Comparison of ENCODE assay signal across 19 cellular contexts in genomic region chr10:11687357-11687771, GRCh38. TPM values are rescaled to one million over a fixed set of nuclear protein-coding genes. Genes with fewer than 3 reads are reported as not detected.
DNase-seq lines count a peak whose midpoint lies in the region; ATAC-seq, FAIRE-seq and TF ChIP-seq lines count a peak whose summit lies in the region.
"Had no signal": no experiment of that assay in that cellular context is flagged by ENCODE, and none has a peak within 500 bp of the region (broad histone marks: within the 10 kb centered on the region; RNA-seq: fewer than 3 reads in every experiment).

No MANE protein-coding gene starts in this region.

- H3K23ac ChIP-seq in H1 (ENCODE audit: insufficient read length): no peak overlapping the region

- H3K18ac ChIP-seq in H1 (ENCODE audit: extremely low read depth, low read length): no peak overlapping the region

- no peak overlapping the region; the same call in 1 of the 2 replicates for H2BK20ac ChIP-seq in H1 (ENCODE audit: low read length)

- H4K20me1 ChIP-seq in H1 (replicated peaks in 1 of 2; ENCODE audit: control insufficient read depth in 1 of 2, insufficient read depth in 2 of 2, low read length in 2 of 2): no peaks in the 10 kb centered on the region

- H2BK5ac ChIP-seq in H1 (ENCODE audit: low read depth, low read length): no peak overlapping the region

- no peaks in the 10 kb centered on the region for H3K9me3 Mint-ChIP-seq in CD4-positive, alpha-beta memory T cell
- no peaks in the 10 kb centered on the region for H3K9me3 Mint-ChIP-seq in naive thymus-derived CD4-positive, alpha-beta T cell

- no peaks in the 10 kb centered on the region for H3K23me2 ChIP-seq in H1 (ENCODE audit: low read depth, low read length)

- H4K8ac ChIP-seq in H1 (ENCODE audit: extremely low read depth, insufficient read depth, low read length): peak overlapping the region; percentile 57; the same call in 1 of the 2 replicates

- no peak overlapping the region for H2BK15ac ChIP-seq in H1 (ENCODE audit: low read length)

- H4K5ac ChIP-seq in H1 (ENCODE audit: insufficient read length, low read depth, low read length): no peak overlapping the region

- H3K27me3 Mint-ChIP-seq in CD4-positive, alpha-beta memory T cell: peaks cover 0 to under 1% of the 10 kb centered on the region in 2 donors
- H3K27me3 Mint-ChIP-seq in naive thymus-derived CD4-positive, alpha-beta T cell: peaks cover 0 to 56% (median 0%) of the 10 kb centered on the region in 5 donors

- no peaks in the 10 kb centered on the region for H3K27me3 ChIP-seq in CD4-positive, alpha-beta memory T cell (ENCODE audit: insufficient read depth, low read length)
- H3K27me3 ChIP-seq in H1 (replicated peaks in 1 of 4; ENCODE audit: control insufficient read depth in 3 of 4, extremely low read depth in 1 of 4, insufficient read depth in 3 of 4, low read length in 3 of 4): no peaks in the 10 kb centered on the region; a peak in 1 of 7 replicates
- H3K27me3 ChIP-seq in naive thymus-derived CD4-positive, alpha-beta T cell (ENCODE audit: control insufficient read depth in 2 of 2, insufficient read depth in 2 of 2, low read length in 2 of 2): no peaks in the 10 kb centered on the region
- H3K27me3 ChIP-seq: cardiac muscle cell had no signal

- no peak overlapping the region for H2AFZ ChIP-seq in H1 (ENCODE audit: low read length)

- DNase-seq in CD4-positive, alpha-beta memory T cell: no peak
- DNase-seq in LoVo (ENCODE audit: low spot score) (peak; percentile 71), H1 (ENCODE audit: low read depth in 1 of 2, low spot score in 2 of 2) (no peak), GM10266 (ENCODE audit: extremely low spot score) (no peak), inferior parietal cortex (ENCODE audit: extremely low spot score) (no peak)
- DNase-seq in naive thymus-derived CD4-positive, alpha-beta T cell: no peak
- DNase-seq: activated effector memory CD4-positive, alpha-beta T cell treated with Interleukin-2 at 50 U/mL for 16 hours; hypothalamus; midbrain; NCI-H2081 treated with DMSO at 0.1 percent for 48 hours; stimulated activated CD4-positive, alpha-beta T cell treated with anti-CD3 and anti-CD28 coated beads, Interleukin-4, amount 100 ng/mL, for 4 hours; stimulated activated naive CD4-positive, alpha-beta T cell treated with Interleukin-2 at 50 U/mL for 16 hours; SW 1271 had no signal

- no peak overlapping the region for H3K4me3 Mint-ChIP-seq in CD4-positive, alpha-beta memory T cell
- peak overlapping the region in 6 of 10 donors; percentile 9 to 47 (median 28) for H3K4me3 Mint-ChIP-seq in naive thymus-derived CD4-positive, alpha-beta T cell

- H3K9ac ChIP-seq in H1 (replicated peaks in 1 of 4; ENCODE audit: extremely low read depth in 1 of 4, low read depth in 3 of 4, low read length in 3 of 4): no peak overlapping the region
- H3K9ac ChIP-seq: KMS-11 had no signal

- no peaks in the 10 kb centered on the region for H3K36me3 ChIP-seq in CD4-positive, alpha-beta memory T cell (ENCODE audit: insufficient read depth, low read length)
- H3K36me3 ChIP-seq in H1 (ENCODE audit: control insufficient read depth in 2 of 4, insufficient read depth in 4 of 4, low read length in 3 of 4): no peaks in the 10 kb centered on the region
- no peaks in the 10 kb centered on the region for H3K36me3 ChIP-seq in naive thymus-derived CD4-positive, alpha-beta T cell (ENCODE audit: control insufficient read depth in 2 of 3, insufficient read depth in 3 of 3, low read length in 3 of 3)
- H3K36me3 ChIP-seq: cardiac muscle cell had no signal

- POLR2A ChIA-PET in CD4-positive, alpha-beta memory T cell (lab: Charles Lee; ENCODE audit: partially characterized antibody): interaction anchor here (3.6 kb wide), 1 partner anchor 76 kb away, joined by 16 read pairs; the partner anchor contains the start of gene USP6NL
- POLR2A ChIA-PET in H1 (lab: Charles Lee; ENCODE audit: partially characterized antibody): no interaction called here
- POLR2A ChIA-PET in naive thymus-derived CD4-positive, alpha-beta T cell (lab: Charles Lee): interaction anchor here (0.5 to 4.5 kb wide), 6 partner anchors 14 to 523 kb away, joined by 3 to 19 read pairs (median 4); no protein-coding TSS in a partner anchor

- H3K14ac ChIP-seq in H1 (ENCODE audit: insufficient read length): no peak overlapping the region

- H3K79me2 ChIP-seq in H1 (ENCODE audit: control insufficient read depth in 1 of 2, insufficient read depth in 2 of 2, low read length in 2 of 2): no peaks in the 10 kb centered on the region

- no peak overlapping the region for H3K27ac ChIP-seq in CD4-positive, alpha-beta memory T cell (ENCODE audit: low read depth, low read length)
- no peak overlapping the region for H3K27ac ChIP-seq in H1 (ENCODE audit: low read depth, low read length)
- H3K27ac ChIP-seq in naive thymus-derived CD4-positive, alpha-beta T cell (ENCODE audit: low read depth, low read length): no peak overlapping the region
- H3K27ac ChIP-seq: C4-2B, cardiac muscle cell, KMS-11 had no signal

- no peak overlapping the region for H3K56ac ChIP-seq in H1 (replicated peaks; ENCODE audit: insufficient read length, low read depth, low read length)

- H3K4me2 ChIP-seq in H1 (ENCODE audit: insufficient read depth in 1 of 2, low read depth in 2 of 2, low read length in 2 of 2): no peak overlapping the region
- H3K4me2 ChIP-seq: KMS-11 had no signal

- no peaks in the 10 kb centered on the region for H3K36me3 Mint-ChIP-seq in CD4-positive, alpha-beta memory T cell
- no peaks in the 10 kb centered on the region for H3K36me3 Mint-ChIP-seq in naive thymus-derived CD4-positive, alpha-beta T cell

- no peaks in the 10 kb centered on the region for H3K9me3 ChIP-seq in CD4-positive, alpha-beta memory T cell (ENCODE audit: control insufficient read depth in 1 of 2, low read length in 2 of 2)
- no peaks in the 10 kb centered on the region for H3K9me3 ChIP-seq in H1 (ENCODE audit: insufficient read depth in 2 of 2, low read depth in 1 of 2, low read length in 1 of 2)
- H3K9me3 ChIP-seq in naive thymus-derived CD4-positive, alpha-beta T cell (ENCODE audit: control insufficient read depth in 2 of 3, low read length in 3 of 3): no peaks in the 10 kb centered on the region

- TF ChIP-seq RAD21 in H1 (IDR thresholded peaks at IDR 0.05 in 1 of 2, conservative IDR thresholded peaks at IDR 0.05 in 1 of 2; ENCODE audit: low read depth in 2 of 2, low read length in 2 of 2): no peak

- H2AK5ac ChIP-seq in H1 (ENCODE audit: low read depth, low read length): no peak overlapping the region

- H3K79me1 ChIP-seq in H1 (ENCODE audit: low read depth, low read length): no peaks in the 10 kb centered on the region

- peak overlapping the region in 6 of 7 donors; percentile 13 to 94 (median 52) for H3K27ac Mint-ChIP-seq in CD4-positive, alpha-beta memory T cell
- H3K27ac Mint-ChIP-seq in naive thymus-derived CD4-positive, alpha-beta T cell: peak overlapping the region in 7 of 9 donors; percentile 27 to 97 (median 54)

- no peak overlapping the region for H2BK12ac ChIP-seq in H1 (ENCODE audit: low read depth, low read length)

- no peak overlapping the region for H4K91ac ChIP-seq in H1 (replicated peaks; ENCODE audit: insufficient read length, low read length)

- no peak for TF ChIP-seq CTCF in H1 (IDR thresholded peaks at IDR 0.05; ENCODE audit: control extremely low read depth in 1 of 3, insufficient read depth in 1 of 3, low read depth in 1 of 3, low read length in 3 of 3)
- no peak for TF ChIP-seq CTCF in GM10266 (IDR thresholded peaks at IDR 0.05; ENCODE audit: control insufficient read depth, insufficient read depth, low read depth, missing control alignments)

- no peak for FAIRE-seq in H1 (lab: Jason Lieb, UNC)
- FAIRE-seq: endothelial cell of umbilical vein had no signal

- intact Hi-C loops in CD4-positive, alpha-beta memory T cell (cut with micrococcal nuclease): loop anchor here (10.0 kb wide), 1 partner anchor 57 kb away; the partner anchor contains the start of gene ECHDC3
- intact Hi-C loops in naive thymus-derived CD4-positive, alpha-beta T cell (cut with micrococcal nuclease): loop anchor here (5.0 to 10.0 kb wide), 2 partner anchors 55 to 757 kb away; partner anchors contain the start of gene ECHDC3 (in 1 of the 2)

- WGBS in H1 (ENCODE audit: extremely low coverage in 1 of 2, insufficient coverage in 1 of 2, insufficient read length in 1 of 2, insufficient replicate concordance in 2 of 2, low coverage in 1 of 2, low lambda C conversion rate in 2 of 2, missing lambda C conversion rate in 1 of 2), 2 experiments: 84% methylated on average over 8 of the region's 8 CpGs; no CpG with 5 or more reads in 1 of the 2 experiments

- H3K4me3 ChIP-seq in CD4-positive, alpha-beta memory T cell (ENCODE audit: low read length in 2 of 2): no peak overlapping the region
- H3K4me3 ChIP-seq in H1 (ENCODE audit: extremely low read depth in 1 of 4, insufficient read depth in 2 of 4, low read depth in 3 of 4, low read length in 4 of 4): no peak overlapping the region
- H3K4me3 ChIP-seq in naive thymus-derived CD4-positive, alpha-beta T cell (ENCODE audit: low read length): no peak overlapping the region
- H3K4me3 ChIP-seq: cardiac muscle cell had no signal

- no peak for ATAC-seq in naive thymus-derived CD4-positive, alpha-beta T cell
- ATAC-seq in HG03521 (IDR thresholded peaks at IDR 0.05; ENCODE audit: unreplicated experiment) (no peak), GM19351 (IDR thresholded peaks at IDR 0.05; ENCODE audit: unreplicated experiment) (no peak)

- no peak overlapping the region for H3K4ac ChIP-seq in H1 (replicated peaks; ENCODE audit: insufficient read length, low read depth, low read length)

- CTCF ChIA-PET in CD4-positive, alpha-beta memory T cell (lab: Charles Lee; ENCODE audit: partially characterized antibody): interaction anchor here (1.3 to 2.2 kb wide), 2 partner anchors 70 to 172 kb away, joined by 3 to 12 read pairs; no protein-coding TSS in a partner anchor
- CTCF ChIA-PET in H1 (lab: Charles Lee; ENCODE audit: partially characterized antibody): interaction anchor here (0.9 kb wide), 1 partner anchor 71 kb away, joined by 3 read pairs; no protein-coding TSS in a partner anchor
- CTCF ChIA-PET in naive thymus-derived CD4-positive, alpha-beta T cell (lab: Charles Lee): no interaction called here

- no peak for TF ChIP-seq POLR2A in H1 (IDR thresholded peaks at IDR 0.05; ENCODE audit: control extremely low read depth in 1 of 2, low read depth in 2 of 2, low read length in 2 of 2)

- H2BK120ac ChIP-seq in H1 (replicated peaks; ENCODE audit: low read depth, low read length): no peak overlapping the region

- H3K4me1 Mint-ChIP-seq in CD4-positive, alpha-beta memory T cell: peaks cover 26 to 46% (median 39%) of the 10 kb centered on the region in 4 donors
- H3K4me1 Mint-ChIP-seq in naive thymus-derived CD4-positive, alpha-beta T cell: peaks cover 25 to 69% (median 65%) of the 10 kb centered on the region in 7 donors

- peaks cover 37% of the 10 kb centered on the region for H3K4me1 ChIP-seq in CD4-positive, alpha-beta memory T cell (ENCODE audit: insufficient read depth, low read length)
- H3K4me1 ChIP-seq in H1 (replicated peaks in 1 of 4; ENCODE audit: control insufficient read depth in 3 of 4, insufficient read depth in 4 of 4, low read length in 3 of 4): peaks cover 0 to 11% (median 3%) of the 10 kb centered on the region in 4 experiments; a peak in 3 of 7 replicates
- peaks cover 26 to 43% of the 10 kb centered on the region in 2 donors for H3K4me1 ChIP-seq in naive thymus-derived CD4-positive, alpha-beta T cell (ENCODE audit: control insufficient read depth in 2 of 2, insufficient read depth in 2 of 2, low read length in 2 of 2)

- TF ChIP-seq EP300 in H1 (IDR thresholded peaks at IDR 0.05; ENCODE audit: borderline replicate concordance in 1 of 2, low read depth in 2 of 2, low read length in 2 of 2): no peak

RNA-seq across cellular contexts. Expression of gene ECHDC3, which starts 54.8 kb away (rescaled TPM):
- total RNA-seq in CD4-positive, alpha-beta memory T cell: under 1 TPM; 0.47 to 0.49 TPM
- under 1 TPM in 1 of 2 donors, not detected in 1; 0.14 TPM for polyA plus RNA-seq in CD4-positive, alpha-beta memory T cell
- total RNA-seq in H1 (2021; fragmentation: NEBNext Ultra II Directional; extraction: Animal tissue kit (Norgen Biotek cat#: 25700)): 19.9 and 20.1 TPM in 2 replicates
- 15.6 and 19.1 TPM in 2 replicates for polyA plus RNA-seq in H1 (2011; rRNA removed)
- polyA plus RNA-seq in H1 (2011; cell fraction: cytosol; rRNA removed): 18.1 TPM
- polyA plus RNA-seq in H1 (2011; cell fraction: nucleus; rRNA removed): 18.7 TPM
- 8.2 to 11.5 TPM (median 10.6 TPM) in 4 replicates for polyA plus RNA-seq in H1 (2012, experiment 1 of 2)
- polyA plus RNA-seq in H1 (2012, experiment 2 of 2): 9.6 TPM
- 13.1 TPM for polyA plus RNA-seq in H1 (2013, experiment 1 of 2)
- polyA plus RNA-seq in H1 (2013, experiment 2 of 2): 11.3 TPM
- 12.3 and 13.7 TPM in 2 replicates for polyA minus RNA-seq in H1 (2011; rRNA and poly(A)+ RNA removed)
- polyA minus RNA-seq in H1 (2011; cell fraction: cytosol; rRNA and poly(A)+ RNA removed): 5.9 TPM
- polyA minus RNA-seq in H1 (2011; cell fraction: nucleus; rRNA and poly(A)+ RNA removed): 11.9 TPM
- total RNA-seq in naive thymus-derived CD4-positive, alpha-beta T cell: 1 to 10 TPM in 1 of 5 experiments, under 1 TPM in 1, not detected in 3; 0.74 to 2.5 TPM
- polyA plus RNA-seq in naive thymus-derived CD4-positive, alpha-beta T cell: under 1 TPM; 0.36 to 0.39 TPM

Comparison
In these comparisons a context has a peak if more than half of its experiments do, and no peak if none do; other contexts are left out.
1. H3K4me3 Mint-ChIP-seq: peak in naive thymus-derived CD4-positive, alpha-beta T cell (6 of 10); none in CD4-positive, alpha-beta memory T cell (0 of 8).